25 cellular contexts compared by ENCODE assay signal in the genomic region with DNA sequence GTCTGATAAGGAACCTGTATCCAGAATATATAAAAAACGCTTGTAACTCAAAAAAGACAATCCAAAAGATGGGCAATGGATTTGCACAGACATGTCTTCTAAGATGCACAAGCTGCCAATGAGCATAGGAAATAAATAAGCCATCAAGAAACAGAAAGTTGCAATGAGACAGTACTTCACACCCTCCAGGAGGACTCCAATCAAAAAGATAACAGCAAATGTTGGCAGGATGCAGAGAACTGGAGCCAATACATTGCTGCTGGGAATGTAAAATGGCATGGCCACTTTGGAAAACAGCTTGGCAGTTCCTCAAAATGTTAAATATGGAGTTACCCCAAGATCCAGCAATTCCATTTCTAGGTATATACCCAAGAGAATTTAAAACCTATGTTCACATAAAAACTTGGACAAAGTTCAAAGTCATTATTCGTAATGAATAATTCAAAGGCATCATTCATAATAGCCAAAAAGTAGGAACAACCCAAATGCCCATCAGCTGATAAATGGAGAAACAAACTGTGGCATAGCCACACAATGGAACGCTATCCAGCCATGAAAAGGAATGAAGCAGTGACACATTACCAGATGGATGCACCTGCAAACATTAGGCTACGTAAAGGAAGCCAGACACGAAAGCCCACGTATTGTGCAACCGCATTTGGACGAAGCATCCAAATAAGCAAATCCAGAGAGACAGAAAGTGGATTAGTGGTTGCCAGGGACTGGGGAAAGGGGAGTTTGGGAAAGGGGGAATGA.
"Had no signal": no experiment of that assay in that cellular context is flagged by ENCODE, and none has a peak within 500 bp of the region (broad histone marks: within the 10 kb centered on the region; RNA-seq: fewer than 3 reads in every experiment).

No MANE protein-coding gene starts in this region.

- DNase-seq: activated CD4-positive, alpha-beta memory T cell treated with anti-CD3 and anti-CD28 coated beads for 36 hours; activated CD4-positive, alpha-beta T cell treated with anti-CD3 and anti-CD28 coated beads for 48 hours; activated CD8-positive, alpha-beta memory T cell treated with anti-CD3 and anti-CD28 coated beads, Interleukin-2, amount 50 U/mL, for 4 hours; activated T-cell treated with anti-CD3 and anti-CD28 coated beads, Interleukin-2, amount 50 U/mL, for 4 hours; anterior cingulate cortex; cortex of kidney; endodermal cell; foreskin fibroblast; head of caudate nucleus; hypothalamus; mammary epithelial cell; stimulated activated CD4-positive, alpha-beta T cell treated with anti-CD3 and anti-CD28 coated beads, Interleukin-1b, Interleukin-23, amount 100 ng/mL, for 48 hours; stimulated activated CD4-positive, alpha-beta T cell treated with anti-CD3 and anti-CD28 coated beads, Interleukin-4, amount 100 ng/mL, for 4 hours; stimulated activated CD8-positive, alpha-beta memory T cell treated with anti-CD3 and anti-CD28 coated beads, Interleukin-4, amount 100 ng/mL, for 48 hours; stimulated activated naive CD8-positive, alpha-beta T cell treated with anti-CD3 and anti-CD28 coated beads, Interleukin-15, amount 100 ng/mL, for 72 hours; substantia nigra had no signal

- H3K27ac Mint-ChIP-seq: activated CD4-positive, alpha-beta memory T cell treated with anti-CD3 and anti-CD28 coated beads for 36 hours; activated naive CD8-positive, alpha-beta T cell; activated T-helper 2 cell treated with anti-CD3 and anti-CD28 coated beads, Interferon-gamma antibody, Interleukin-2, Interleukin-4, amounts not matched to agents 10 μg/mL and 5 μg/mL and 100 μg/mL, durations not matched to agents 14 hours and 24 hours and 36 hours; endodermal cell; nephron; progenitor cell of endocrine pancreas; stimulated activated memory B cell treated with anti-CD40 and anti-IgM and Interleukin-4, amounts not matched to agents 10 μg/mL and 1 μg/mL and 100 μg/mL, for 72 hours; stimulated activated naive CD8-positive, alpha-beta T cell treated with anti-CD3 and anti-CD28 coated beads, Interleukin-15, amount 100 ng/mL, for 72 hours; type B pancreatic cell had no signal

- H3K27ac ChIP-seq: cardiac muscle cell had no signal

- ATAC-seq: activated T-cell treated with anti-CD3 and anti-CD28 coated beads, Interleukin-2, amount 50 U/mL, for 4 hours; esophagus mucosa; stimulated activated memory B cell treated with anti-CD40 and anti-IgM and Interleukin-4, amounts not matched to agents 10 μg/mL and 1 μg/mL and 100 μg/mL, for 72 hours; stimulated activated naive CD8-positive, alpha-beta T cell treated with anti-CD3 and anti-CD28 coated beads, Interleukin-15, amount 100 ng/mL, for 72 hours had no signal

- H3K4me3 Mint-ChIP-seq: activated CD4-positive, alpha-beta memory T cell treated with anti-CD3 and anti-CD28 coated beads for 36 hours; activated naive CD8-positive, alpha-beta T cell; activated T-cell treated with anti-CD3 and anti-CD28 coated beads, Interleukin-2, amount 50 U/mL, for 4 hours; endodermal cell; nephron; stimulated activated memory B cell treated with anti-CD40 and anti-IgM and Interleukin-4, amounts not matched to agents 10 μg/mL and 1 μg/mL and 100 μg/mL, for 72 hours; stimulated activated naive CD8-positive, alpha-beta T cell treated with anti-CD3 and anti-CD28 coated beads, Interleukin-15, amount 100 ng/mL, for 72 hours; type B pancreatic cell had no signal

- H3K27me3 ChIP-seq: cardiac muscle cell had no signal

- H3K27me3 Mint-ChIP-seq: activated CD4-positive, alpha-beta memory T cell treated with anti-CD3 and anti-CD28 coated beads for 36 hours; activated naive CD8-positive, alpha-beta T cell; progenitor cell of endocrine pancreas; stimulated activated memory B cell treated with anti-CD40 and anti-IgM and Interleukin-4, amounts not matched to agents 10 μg/mL and 1 μg/mL and 100 μg/mL, for 72 hours; stimulated activated naive CD8-positive, alpha-beta T cell treated with anti-CD3 and anti-CD28 coated beads, Interleukin-15, amount 100 ng/mL, for 72 hours; type B pancreatic cell had no signal

- H3K4me1 Mint-ChIP-seq: endodermal cell; nephron; stimulated activated naive CD8-positive, alpha-beta T cell treated with anti-CD3 and anti-CD28 coated beads, Interleukin-15, amount 100 ng/mL, for 72 hours had no signal

- H3K4me3 ChIP-seq: cardiac muscle cell, smooth muscle cell had no signal

- H3K36me3 Mint-ChIP-seq: activated naive CD8-positive, alpha-beta T cell had no signal

- H3K9me3 Mint-ChIP-seq: activated CD4-positive, alpha-beta memory T cell treated with anti-CD3 and anti-CD28 coated beads for 36 hours; activated T-cell treated with anti-CD3 and anti-CD28 coated beads, Interleukin-2, amount 50 U/mL, for 4 hours; activated T-helper 2 cell treated with anti-CD3 and anti-CD28 coated beads, Interferon-gamma antibody, Interleukin-2, Interleukin-4, amounts not matched to agents 10 μg/mL and 5 μg/mL and 100 μg/mL, durations not matched to agents 14 hours and 24 hours and 36 hours; endodermal cell; nephron; stimulated activated memory B cell treated with anti-CD40 and anti-IgM and Interleukin-4, amounts not matched to agents 10 μg/mL and 1 μg/mL and 100 μg/mL, for 72 hours; stimulated activated naive CD8-positive, alpha-beta T cell treated with anti-CD3 and anti-CD28 coated beads, Interleukin-15, amount 100 ng/mL, for 72 hours; type B pancreatic cell had no signal
